In the genomic region with DNA sequence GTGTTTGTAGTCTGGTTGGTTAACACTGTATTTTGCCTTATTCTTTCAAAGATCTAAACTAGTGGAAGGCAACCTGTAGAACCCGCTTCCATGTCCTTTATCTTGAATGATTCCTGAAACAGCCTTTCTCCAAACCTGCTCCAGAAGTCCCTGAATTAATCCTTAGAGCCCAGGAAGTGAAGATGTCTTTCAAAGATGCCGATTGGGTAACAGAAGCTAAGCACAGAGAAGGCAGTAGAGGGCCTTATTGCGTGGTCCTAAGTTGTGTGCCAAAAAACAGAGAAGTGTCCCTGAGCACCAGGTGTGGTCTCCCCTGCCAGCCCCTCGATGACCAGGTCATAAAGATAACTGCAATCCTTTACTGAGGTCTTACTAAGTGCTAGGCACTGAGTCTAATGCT, we compare ENCODE assay signal across 9 cellular contexts. TPM values are rescaled to one million over a fixed set of nuclear protein-coding genes. Genes with fewer than 3 reads are reported as not detected.
A peak's percentile ranks its signal among the peaks of the same experiment; 100 is the strongest.
DNase-seq lines count a peak whose midpoint lies in the region; ATAC-seq, FAIRE-seq and TF ChIP-seq lines count a peak whose summit lies in the region.
"Had no signal": no experiment of that assay in that cellular context is flagged by ENCODE, and none has a peak within 500 bp of the region (broad histone marks: within the 10 kb centered on the region; RNA-seq: fewer than 3 reads in every experiment).

No MANE protein-coding gene starts in this region.

- H3K27ac ChIP-seq in pancreas: peak overlapping the region; percentile 51 to 89 (median 81)

- H3K36me3 ChIP-seq in pancreas: no peaks in the 10 kb centered on the region

- intact Hi-C loops in pancreas (cut with DNase I): no loop called here

- ATAC-seq in HG03558 (IDR thresholded peaks at IDR 0.05; ENCODE audit: extremely low read depth, unreplicated experiment) (peak; percentile 14), pancreas (peak; percentile 21 to 57 (median 35)), GM19023 (IDR thresholded peaks at IDR 0.05; ENCODE audit: unreplicated experiment) (no peak), HG02798 (IDR thresholded peaks at IDR 0.05; ENCODE audit: poor library complexity, unreplicated experiment) (no peak)

- no peak for FAIRE-seq in pancreas (lab: Jason Lieb, UNC)
- FAIRE-seq: A204.1 had no signal

- H3K9me3 ChIP-seq in pancreas: no peaks in the 10 kb centered on the region

- H3K4me3 ChIP-seq in fibroblast of mammary gland (ENCODE audit: control insufficient read depth, low read depth, low read length) (peak overlapping the region; percentile 60), pancreas (peak overlapping the region; percentile 50 to 73 (median 60))

- TF ChIP-seq CTCF in fibroblast of mammary gland (conservative IDR thresholded peaks at IDR 0.05; ENCODE audit: control insufficient read depth, insufficient read depth, low read depth, low read length): no peak
- no peak for TF ChIP-seq CTCF in pancreas (IDR thresholded peaks at IDR 0.05)

- DNase-seq in DMS 273 (lab: John Stamatoyannopoulos, UW; ENCODE audit: unreplicated experiment) (peak; percentile 42), DMS 273 treated with DMSO at 0.1 percent for 48 hours (lab: John Stamatoyannopoulos, UW) (no peak), SW480 (ENCODE audit: low spot score) (peak; percentile 3), fibroblast of mammary gland (ENCODE audit: low read depth) (peak; percentile 26), pancreas (no peak)

- H3K4me1 ChIP-seq in pancreas: no peaks in the 10 kb centered on the region

- WGBS in pancreas, 2 donors: 11 to 14% methylated on average over 4 of the region's 4 CpGs

- H3K27me3 ChIP-seq in pancreas: no peaks in the 10 kb centered on the region

RNA-seq across cellular contexts. Expression of a gene that starts 19.1 kb away (rescaled TPM):
- 1 to 10 TPM; 1.6 to 4.2 (median 2.5) TPM for total RNA-seq in pancreas
- 1 to 10 TPM; 4.5 to 5.0 TPM for polyA plus RNA-seq in pancreas

RNA-seq across cellular contexts. Expression of a gene that starts 24.9 kb away (rescaled TPM):
- 1 to 10 TPM; 2.8 to 4.3 (median 3.2) TPM for total RNA-seq in pancreas
- 1 to 10 TPM; 2.8 to 4.0 TPM for polyA plus RNA-seq in pancreas

RNA-seq across cellular contexts. Expression of a gene that starts 36.4 kb away (rescaled TPM):
- total RNA-seq in pancreas: 10 to 100 TPM in 1 of 6 donors, 1 to 10 TPM in 5; 5.6 to 12.0 (median 8.7) TPM
- polyA plus RNA-seq in pancreas: 1 to 10 TPM; 2.4 to 6.0 TPM

Comparison
In these comparisons a context has a peak if more than half of its experiments do, and no peak if none do; other contexts are left out.
1. DNase-seq: peak in DMS 273 (single experiment), SW480 (single experiment) and fibroblast of mammary gland (single experiment); none in DMS 273 treated with DMSO at 0.1 percent for 48 hours (single experiment) and pancreas (0 of 6).
2. ATAC-seq: peak in HG03558 (single experiment) and pancreas (4 of 4); none in GM19023 (single experiment) and HG02798 (single experiment).